Comparison of ENCODE assay signal across 14 cellular contexts in the genomic region with DNA sequence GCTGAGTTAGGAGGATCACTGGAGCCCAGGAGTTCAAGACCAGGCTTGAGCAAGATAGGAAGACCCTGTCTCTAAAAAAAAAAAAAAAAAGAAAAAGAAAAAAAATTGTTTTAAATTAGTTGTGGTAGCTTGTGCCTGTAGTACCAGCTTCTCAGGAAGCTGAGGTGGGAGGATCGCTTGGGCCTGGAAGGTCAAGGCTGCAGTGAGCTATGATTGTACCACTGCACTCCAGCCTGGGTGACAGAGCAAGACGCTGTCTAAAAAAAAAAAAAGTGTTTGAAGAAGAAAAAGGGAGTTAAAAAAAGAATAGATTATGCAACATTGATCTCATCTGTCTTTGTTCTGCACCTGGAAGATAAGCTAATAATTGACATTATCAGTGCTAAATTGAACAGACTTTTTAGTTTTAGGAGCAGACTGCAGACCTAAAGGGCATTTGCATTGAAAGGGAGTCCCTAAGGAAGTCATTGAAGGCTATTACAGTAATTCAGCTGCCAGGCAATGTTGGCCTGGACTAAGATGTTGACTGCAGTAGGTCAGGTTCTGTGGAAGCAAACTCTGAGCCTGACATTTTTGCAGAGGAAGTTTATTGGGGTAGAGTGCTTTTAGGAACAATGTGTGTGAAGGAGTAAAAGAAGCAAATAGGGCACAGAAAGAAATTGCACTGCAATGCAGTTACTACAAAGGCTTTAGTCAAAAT.
A peak's percentile ranks its signal among the peaks of the same experiment; 100 is the strongest.
DNase-seq lines count a peak whose midpoint lies in the region; ATAC-seq and TF ChIP-seq lines count a peak whose summit lies in the region.
"Had no signal": no experiment of that assay in that cellular context is flagged by ENCODE, and none has a peak within 500 bp of the region (broad histone marks: within the 10 kb centered on the region; RNA-seq: fewer than 3 reads in every experiment).

No MANE protein-coding gene starts in this region.

- WGBS in SK-N-SH (ENCODE audit: low lambda C conversion rate) = 97% methylated on average over 2 of the region's 2 CpGs
- WGBS in mesendoderm (ENCODE audit: extremely low coverage, insufficient coverage, low lambda C conversion rate) = no CpG with 5 or more reads among the region's 2 CpGs

- no peaks in the 10 kb centered on the region for H3K27me3 Mint-ChIP-seq in T-helper 17 cell
- H3K27me3 Mint-ChIP-seq: B cell; CD4-positive, alpha-beta T cell had no signal

- ATAC-seq in SK-N-SH treated with all-trans-retinoic acid at 6 μM for 48 hours (no peak), T-helper 17 cell (no peak), GM21528 (IDR thresholded peaks at IDR 0.05; ENCODE audit: low FRiP score, unreplicated experiment) (no peak)

- peaks cover 21% of the 10 kb centered on the region for H3K4me1 Mint-ChIP-seq in T-helper 17 cell

- no peak overlapping the region for H3K4me3 Mint-ChIP-seq in T-helper 17 cell
- H3K4me3 Mint-ChIP-seq: B cell; CD4-positive, alpha-beta T cell had no signal

- peak overlapping the region; percentile 54 for H3K27ac Mint-ChIP-seq in T-helper 17 cell
- H3K27ac Mint-ChIP-seq: B cell; CD4-positive, alpha-beta T cell had no signal

- H2AFZ ChIP-seq in SK-N-SH (ENCODE audit: low read depth) = no peak overlapping the region

- CTCF ChIA-PET in SK-N-SH (lab: Yijun Ruan, JAX) = interaction anchor here (1.0 to 1.4 kb wide), 2 partner anchors 13 to 18 kb away, joined by 4 read pairs; no protein-coding TSS in a partner anchor

- H2AK5ac ChIP-seq in mesendoderm (ENCODE audit: low read length) = no peak overlapping the region

- H3K4me3 ChIP-seq in SK-N-SH (ENCODE audit: low read depth in 2 of 2, low read length in 1 of 2) (no peak overlapping the region), mesendoderm (ENCODE audit: low read length) (no peak overlapping the region)

- H3K27me3 ChIP-seq in SK-N-SH (ENCODE audit: insufficient read depth) (no peaks in the 10 kb centered on the region), mesendoderm (ENCODE audit: insufficient read depth, low read length, poor library complexity) (no peaks in the 10 kb centered on the region)

- no peak overlapping the region for H3K56ac ChIP-seq in mesendoderm (ENCODE audit: low read length)

- H3K36me3 ChIP-seq in SK-N-SH (replicated peaks in 1 of 2; ENCODE audit: control insufficient read depth in 1 of 2, insufficient read depth in 2 of 2, low read length in 1 of 2) = peaks cover 0 to 5% of the 10 kb centered on the region in 2 experiments
- H3K36me3 ChIP-seq in mesendoderm (ENCODE audit: control insufficient read depth, insufficient read depth, low read length) = no peaks in the 10 kb centered on the region

- H3K9me2 ChIP-seq in SK-N-SH = no peaks in the 10 kb centered on the region

- H3K79me2 ChIP-seq in SK-N-SH (ENCODE audit: insufficient read depth) (no peaks in the 10 kb centered on the region), mesendoderm (ENCODE audit: control insufficient read depth, insufficient read depth, low read length) (no peaks in the 10 kb centered on the region)

- no peak overlapping the region for H2BK120ac ChIP-seq in mesendoderm (ENCODE audit: low read depth, low read length)

- no peak for TF ChIP-seq CTCF in SK-N-SH (IDR thresholded peaks at IDR 0.05)

- H2BK5ac ChIP-seq in mesendoderm (ENCODE audit: low read length) = no peak overlapping the region

- H3K18ac ChIP-seq in mesendoderm (ENCODE audit: low read length) = no peak overlapping the region

- H2BK15ac ChIP-seq in mesendoderm (replicated peaks; ENCODE audit: low read depth) = no peak overlapping the region

- H3K23ac ChIP-seq in mesendoderm (ENCODE audit: low read length) = no peak overlapping the region

- H3K9me3 ChIP-seq in SK-N-SH (no peaks in the 10 kb centered on the region), T-helper 17 cell (ENCODE audit: control insufficient read depth, low read length, poor library complexity, severe bottlenecking) (no peaks in the 10 kb centered on the region)

- H3K4me1 ChIP-seq in SK-N-SH (ENCODE audit: control insufficient read depth in 1 of 2, insufficient read depth in 2 of 2, low read depth in 1 of 2, low read length in 1 of 2) = peaks cover 2 to 10% of the 10 kb centered on the region in 2 experiments; a peak in 2 of 4 replicates
- no peaks in the 10 kb centered on the region for H3K4me1 ChIP-seq in mesendoderm (ENCODE audit: control insufficient read depth, low read depth, low read length)

- no peak overlapping the region for H4K5ac ChIP-seq in mesendoderm (ENCODE audit: low read length)

- peak in 1 of 2 experiments; percentile 37; a peak in 1 of 4 replicates for TF ChIP-seq EP300 in SK-N-SH (IDR thresholded peaks at IDR 0.05; ENCODE audit: borderline replicate concordance in 1 of 2, low read depth in 1 of 2, low read length in 1 of 2)

- DNase-seq in SK-N-SH (no peak), T-helper 17 cell (no peak), mesendoderm (no peak), DMS114 treated with DMSO at 0.1 percent for 48 hours (lab: John Stamatoyannopoulos, UW; ENCODE audit: unreplicated experiment) (no peak), NCI-H146 treated with DMSO at 0.1 percent for 48 hours (lab: John Stamatoyannopoulos, UW; ENCODE audit: unreplicated experiment) (no peak)
- DNase-seq: C1 segment of cervical spinal cord; CD4-positive, alpha-beta T cell; DMS153; DND-41; GDM1 had no signal

- peak overlapping the region; percentile 8 for H3K4ac ChIP-seq in mesendoderm (ENCODE audit: low read depth, low read length)

- H3K27ac ChIP-seq in SK-N-SH (ENCODE audit: low read depth in 2 of 2, low read length in 1 of 2) (peak overlapping the region in 1 of 2 experiments; percentile 22; a peak in 1 of 4 replicates), mesendoderm (ENCODE audit: low read depth, low read length) (peak overlapping the region; percentile 68)
- H3K27ac ChIP-seq: HL-60 had no signal

- TF ChIP-seq RAD21 in SK-N-SH (IDR thresholded peaks at IDR 0.05; ENCODE audit: low read length) = no peak

- POLR2A ChIA-PET in SK-N-SH (lab: Yijun Ruan, JAX) = no interaction called here

- no peaks in the 10 kb centered on the region for H3F3A ChIP-seq in SK-N-SH (replicated peaks; ENCODE audit: insufficient read depth)

- no peaks in the 10 kb centered on the region for H4K20me1 ChIP-seq in SK-N-SH (ENCODE audit: insufficient read depth)

- H4K8ac ChIP-seq in mesendoderm (ENCODE audit: low read depth, low read length) = peak overlapping the region; percentile 28

- H3K36me3 Mint-ChIP-seq in T-helper 17 cell (ENCODE audit: low read depth) = peaks cover 3% of the 10 kb centered on the region

- no peak overlapping the region for H3K9ac ChIP-seq in SK-N-SH
- H3K9ac ChIP-seq in mesendoderm (ENCODE audit: low read length) = no peak overlapping the region

- H3K79me1 ChIP-seq in mesendoderm (ENCODE audit: low read length) = no peaks in the 10 kb centered on the region

- H3K4me2 ChIP-seq in SK-N-SH (no peak overlapping the region), mesendoderm (ENCODE audit: low read length) (no peak overlapping the region)

TF ChIP-seq in SK-N-SH, 30 proteins besides CTCF, POLR2A, EP300 and RAD21:
- TF ChIP-seq GATA2 (CRISPR knock-in tag; IDR thresholded peaks at IDR 0.05) (0 out of 2 replicates have a peak, but pooled peaks have one; percentile 14), MEF2A (IDR thresholded peaks at IDR 0.05; ENCODE audit: borderline replicate concordance, low read depth) (no peak)
TF ChIP-seq in SK-N-SH: peak in this region for 1.

TF ChIP-seq in SK-N-SH treated with all-trans-retinoic acid at 6 μM for 48 hours, 23 proteins besides CTCF, POLR2A, EP300 and RAD21 (continues in another document):
- TF ChIP-seq ZNF70 (CRISPR knock-in tag; IDR thresholded peaks at IDR 0.05) (no peak), ZNF8 (CRISPR knock-in tag; IDR thresholded peaks at IDR 0.05) (no peak), TCF4 (CRISPR knock-in tag; IDR thresholded peaks at IDR 0.05; ENCODE audit: borderline replicate concordance) (no peak)
- TF ChIP-seq, protein P1, sequence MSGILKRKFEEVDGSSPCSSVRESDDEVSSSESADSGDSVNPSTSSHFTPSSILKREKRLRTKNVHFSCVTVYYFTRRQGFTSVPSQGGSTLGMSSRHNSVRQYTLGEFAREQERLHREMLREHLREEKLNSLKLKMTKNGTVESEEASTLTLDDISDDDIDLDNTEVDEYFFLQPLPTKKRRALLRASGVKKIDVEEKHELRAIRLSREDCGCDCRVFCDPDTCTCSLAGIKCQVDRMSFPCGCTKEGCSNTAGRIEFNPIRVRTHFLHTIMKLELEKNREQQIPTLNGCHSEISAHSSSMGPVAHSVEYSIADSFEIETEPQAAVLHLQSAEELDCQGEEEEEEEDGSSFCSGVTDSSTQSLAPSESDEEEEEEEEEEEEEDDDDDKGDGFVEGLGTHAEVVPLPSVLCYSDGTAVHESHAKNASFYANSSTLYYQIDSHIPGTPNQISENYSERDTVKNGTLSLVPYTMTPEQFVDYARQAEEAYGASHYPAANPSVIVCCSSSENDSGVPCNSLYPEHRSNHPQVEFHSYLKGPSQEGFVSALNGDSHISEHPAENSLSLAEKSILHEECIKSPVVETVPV (CRISPR knock-in tag; IDR thresholded peaks at IDR 0.05) = no peak
- TF ChIP-seq, protein P2, sequence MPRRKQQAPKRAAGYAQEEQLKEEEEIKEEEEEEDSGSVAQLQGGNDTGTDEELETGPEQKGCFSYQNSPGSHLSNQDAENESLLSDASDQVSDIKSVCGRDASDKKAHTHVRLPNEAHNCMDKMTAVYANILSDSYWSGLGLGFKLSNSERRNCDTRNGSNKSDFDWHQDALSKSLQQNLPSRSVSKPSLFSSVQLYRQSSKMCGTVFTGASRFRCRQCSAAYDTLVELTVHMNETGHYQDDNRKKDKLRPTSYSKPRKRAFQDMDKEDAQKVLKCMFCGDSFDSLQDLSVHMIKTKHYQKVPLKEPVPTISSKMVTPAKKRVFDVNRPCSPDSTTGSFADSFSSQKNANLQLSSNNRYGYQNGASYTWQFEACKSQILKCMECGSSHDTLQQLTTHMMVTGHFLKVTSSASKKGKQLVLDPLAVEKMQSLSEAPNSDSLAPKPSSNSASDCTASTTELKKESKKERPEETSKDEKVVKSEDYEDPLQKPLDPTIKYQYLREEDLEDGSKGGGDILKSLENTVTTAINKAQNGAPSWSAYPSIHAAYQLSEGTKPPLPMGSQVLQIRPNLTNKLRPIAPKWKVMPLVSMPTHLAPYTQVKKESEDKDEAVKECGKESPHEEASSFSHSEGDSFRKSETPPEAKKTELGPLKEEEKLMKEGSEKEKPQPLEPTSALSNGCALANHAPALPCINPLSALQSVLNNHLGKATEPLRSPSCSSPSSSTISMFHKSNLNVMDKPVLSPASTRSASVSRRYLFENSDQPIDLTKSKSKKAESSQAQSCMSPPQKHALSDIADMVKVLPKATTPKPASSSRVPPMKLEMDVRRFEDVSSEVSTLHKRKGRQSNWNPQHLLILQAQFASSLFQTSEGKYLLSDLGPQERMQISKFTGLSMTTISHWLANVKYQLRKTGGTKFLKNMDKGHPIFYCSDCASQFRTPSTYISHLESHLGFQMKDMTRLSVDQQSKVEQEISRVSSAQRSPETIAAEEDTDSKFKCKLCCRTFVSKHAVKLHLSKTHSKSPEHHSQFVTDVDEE (CRISPR knock-in tag; IDR thresholded peaks at IDR 0.05) = no peak
